26 cellular contexts compared by ENCODE assay signal in genomic region chr9:92059669-92060068, GRCh38.
"Had no signal": no experiment of that assay in that cellular context is flagged by ENCODE, and none has a peak within 500 bp of the region (broad histone marks: within the 10 kb centered on the region; RNA-seq: fewer than 3 reads in every experiment).

No MANE protein-coding gene starts in this region.

- H3K27me3 Mint-ChIP-seq: activated CD4-positive, alpha-beta T cell treated with anti-CD3 and anti-CD28 coated beads, Interleukin-2, amount 10 ng/mL, durations not matched to agents 24 days and 14 days; activated CD8-positive, alpha-beta T cell treated with anti-CD3 and anti-CD28 coated beads for 36 hours; activated naive CD8-positive, alpha-beta T cell treated with anti-CD3 and anti-CD28 coated beads for 36 hours; activated T-helper 17 cell treated with anti-CD3 and anti-CD28 coated beads, Interleukin-2, amount 50 U/mL, for 72 hours had no signal

- DNase-seq: activated CD4-positive, alpha-beta T cell treated with anti-CD3 and anti-CD28 coated beads, Interleukin-2, amount 10 ng/mL, durations not matched to agents 24 days and 14 days; activated CD4-positive, alpha-beta T cell treated with anti-CD3 and anti-CD28 coated beads, Interleukin-2, amount 50 U/mL, for 4 hours; activated CD8-positive, alpha-beta T cell treated with anti-CD3 and anti-CD28 coated beads for 36 hours; activated effector memory CD4-positive, alpha-beta T cell treated with anti-CD3 and anti-CD28 coated beads, Interleukin-2, amount 50 U/mL, for 16 hours; activated naive CD4-positive, alpha-beta T cell; activated naive CD4-positive, alpha-beta T cell treated with anti-CD3 and anti-CD28 coated beads, Interleukin-2, amount 50 U/mL, for 16 hours; activated naive CD8-positive, alpha-beta T cell treated with anti-CD3 and anti-CD28 coated beads for 36 hours; activated T-cell treated with anti-CD3 and anti-CD28 coated beads, Interleukin-2, amount 50 U/mL, for 1 hour; activated T-cell treated with anti-CD3 and anti-CD28 coated beads, Interleukin-2, amount 50 U/mL, for 72 hours; amniotic stem cell; aorta; brain microvascular endothelial cell; central memory CD4-positive, alpha-beta T cell; NCI-H1105; NCI-H1417 treated with DMSO at 0.1 percent for 48 hours; NCI-H187 treated with DMSO at 0.1 percent for 48 hours; NCI-H226; NCI-H446 treated with DMSO at 0.1 percent for 48 hours; NCI-H524; Right ventricle myocardium superior; SW 1271; T-helper 1 cell; T-helper 2 cell; T1000 had no signal

- H3K27ac Mint-ChIP-seq: activated CD4-positive, alpha-beta T cell treated with anti-CD3 and anti-CD28 coated beads, Interleukin-2, amount 10 ng/mL, durations not matched to agents 24 days and 14 days; activated CD8-positive, alpha-beta T cell treated with anti-CD3 and anti-CD28 coated beads for 36 hours; activated T-helper 17 cell treated with anti-CD3 and anti-CD28 coated beads, Interleukin-2, amount 50 U/mL, for 72 hours had no signal

- H3K27me3 ChIP-seq: brain microvascular endothelial cell had no signal

- H3K27ac ChIP-seq: brain microvascular endothelial cell had no signal

- H3K4me3 Mint-ChIP-seq: activated CD4-positive, alpha-beta T cell treated with anti-CD3 and anti-CD28 coated beads, Interleukin-2, amount 10 ng/mL, durations not matched to agents 24 days and 14 days; activated CD8-positive, alpha-beta T cell treated with anti-CD3 and anti-CD28 coated beads for 36 hours; activated naive CD8-positive, alpha-beta T cell treated with anti-CD3 and anti-CD28 coated beads for 36 hours; activated T-cell treated with anti-CD3 and anti-CD28 coated beads, Interleukin-2, amount 50 U/mL, for 72 hours; activated T-helper 17 cell treated with anti-CD3 and anti-CD28 coated beads, Interleukin-2, amount 50 U/mL, for 72 hours had no signal

- ATAC-seq: activated CD8-positive, alpha-beta T cell treated with anti-CD3 and anti-CD28 coated beads for 36 hours; activated T-cell treated with anti-CD3 and anti-CD28 coated beads, Interleukin-2, amount 50 U/mL, for 72 hours; activated T-helper 17 cell treated with anti-CD3 and anti-CD28 coated beads, Interleukin-2, amount 50 U/mL, for 72 hours; Panc1 had no signal
